6 cellular contexts compared by ENCODE assay signal in genomic region chr11:94759522-94759921, GRCh38. TPM values are rescaled to one million over a fixed set of nuclear protein-coding genes. Genes with fewer than 3 reads are reported as not detected.
"Had no signal": no experiment of that assay in that cellular context is flagged by ENCODE, and none has a peak within 500 bp of the region (broad histone marks: within the 10 kb centered on the region; RNA-seq: fewer than 3 reads in every experiment).

No MANE protein-coding gene starts in this region.

- H3K4me3 ChIP-seq: GM23338 had no signal

- H3K4me2 ChIP-seq: GM23338 had no signal

- ATAC-seq: GM23338 had no signal

- DNase-seq: H9, HCEC 1CT, IMR-90, KBM-7 had no signal

- H2AFZ ChIP-seq: GM23338 had no signal

RNA-seq across cellular contexts. Expression of gene AMOTL1, which starts 8.6 kb away (rescaled TPM):
- total RNA-seq: HT-29 had no signal
